ENCODE assay signal across 35 cellular contexts in genomic region chr9:113705306-113705937, GRCh38.
DNase-seq lines count a peak whose midpoint lies in the region; ATAC-seq, FAIRE-seq and TF ChIP-seq lines count a peak whose summit lies in the region.
"Had no signal": no experiment of that assay in that cellular context is flagged by ENCODE, and none has a peak within 500 bp of the region (broad histone marks: within the 10 kb centered on the region; RNA-seq: fewer than 3 reads in every experiment).

No MANE protein-coding gene starts in this region.

- no peak overlapping the region for H3K27ac ChIP-seq in coronary artery
- H3K27ac ChIP-seq in right lobe of liver: peak overlapping the region; percentile 78 to 85 (median 81)
- H3K27ac ChIP-seq in pancreas: peak overlapping the region; percentile 3 to 65 (median 42)
- H3K27ac ChIP-seq: 22Rv1, C4-2B, cardiac muscle cell, esophagus squamous epithelium, psoas muscle, testis, vagina, WERI-Rb-1 had no signal

- intact Hi-C loops in right lobe of liver (cut with DNase I): no loop called here
- intact Hi-C loops in pancreas (cut with DNase I): no loop called here

- no peak for FAIRE-seq in pancreas (lab: Jason Lieb, UNC)
- FAIRE-seq: endometrium, frontal cortex, GM19239, RCC 7860 had no signal

- ATAC-seq in right lobe of liver: no peak
- ATAC-seq in pancreas: peak; percentile 6 to 45 (median 26)
- ATAC-seq in GM18870 (IDR thresholded peaks at IDR 0.05; ENCODE audit: unreplicated experiment): no peak
- ATAC-seq: activated naive CD4-positive, alpha-beta T cell treated with anti-CD3 and anti-CD28 coated beads, Interleukin-2, amount 50 U/mL, for 72 hours; HCT116; psoas muscle had no signal

- DNase-seq in NCI-H2029 (lab: John Stamatoyannopoulos, UW) (peak; percentile 13), NCI-H2029 treated with DMSO at 0.1 percent for 48 hours (lab: John Stamatoyannopoulos, UW) (no peak), coronary artery (ENCODE audit: low spot score) (peak; percentile 3), right lobe of liver (peak in 1 of 3 donors; percentile 22), pancreas (no peak), NCI-H2171 treated with DMSO at 0.1 percent for 48 hours (lab: John Stamatoyannopoulos, UW) (no peak), SIG-M5 treated with dmso at 0.1 percent for 504 hours (lab: John Stamatoyannopoulos, UW; ENCODE audit: unreplicated experiment) (no peak)
- DNase-seq: activated CD4-positive, alpha-beta T cell treated with anti-CD3 and anti-CD28 coated beads, Interleukin-2, amount 10 ng/mL, durations not matched to agents 24 days and 14 days; aorta; DMS79 treated with DMSO at 0.1 percent for 48 hours; esophagus squamous epithelium; GF-D8; hypothalamus; NCI-H1048; NCI-H187 treated with DMSO at 0.1 percent for 48 hours; NCI-H345; psoas muscle; SIG-M5; stimulated activated CD4-positive, alpha-beta T cell treated with anti-CD3 and anti-CD28 coated beads, Interleukin-15, amount 100 ng/mL, for 24 hours; stimulated activated naive CD4-positive, alpha-beta T cell treated with Interleukin-2 at 50 U/mL for 16 hours; SW 1271; T1000; testis; WERI-Rb-1 had no signal

- H3K36me3 ChIP-seq in right lobe of liver: no peaks in the 10 kb centered on the region
- no peaks in the 10 kb centered on the region for H3K36me3 ChIP-seq in pancreas
- H3K36me3 ChIP-seq: cardiac muscle cell, esophagus squamous epithelium, vagina, WERI-Rb-1 had no signal

- WGBS in right lobe of liver (ENCODE audit: insufficient coverage, low coverage, low lambda C conversion rate, missing lambda C conversion rate): 60% methylated on average over 6 of the region's 6 CpGs
- 53 to 59% methylated on average over 6 of the region's 6 CpGs for WGBS in pancreas, 2 donors

- peaks cover 0 to 48% (median 18%) of the 10 kb centered on the region in 4 donors for H3K4me1 ChIP-seq in right lobe of liver
- H3K4me1 ChIP-seq in pancreas: peaks cover 23 to 28% (median 28%) of the 10 kb centered on the region in 3 donors
- H3K4me1 ChIP-seq: psoas muscle, testis, vagina had no signal

- no peak overlapping the region for H3K4me3 ChIP-seq in coronary artery
- H3K4me3 ChIP-seq in right lobe of liver: no peak overlapping the region
- H3K4me3 ChIP-seq in pancreas: no peak overlapping the region
- H3K4me3 ChIP-seq: cardiac muscle cell, esophagus squamous epithelium, psoas muscle, testis, vagina had no signal

- no peak for TF ChIP-seq POLR2A in right lobe of liver (IDR thresholded peaks at IDR 0.05)

- no peaks in the 10 kb centered on the region for H3K27me3 ChIP-seq in right lobe of liver
- no peaks in the 10 kb centered on the region for H3K27me3 ChIP-seq in pancreas
- H3K27me3 ChIP-seq: cardiac muscle cell, esophagus squamous epithelium, testis, vagina had no signal

- no peaks in the 10 kb centered on the region for H3K9me3 ChIP-seq in right lobe of liver
- no peaks in the 10 kb centered on the region for H3K9me3 ChIP-seq in pancreas
- H3K9me3 ChIP-seq: psoas muscle, testis, vagina had no signal

- no peak for TF ChIP-seq CTCF in coronary artery (IDR thresholded peaks at IDR 0.05)
- TF ChIP-seq CTCF in right lobe of liver (IDR thresholded peaks at IDR 0.05): no peak
- TF ChIP-seq CTCF in pancreas (IDR thresholded peaks at IDR 0.05): no peak

Comparison
In these comparisons a context has a peak if more than half of its experiments do, and no peak if none do; other contexts are left out.
1. DNase-seq: peak in NCI-H2029 (single experiment) and coronary artery (single experiment); none in NCI-H2029 treated with DMSO at 0.1 percent for 48 hours (single experiment), pancreas (0 of 6), NCI-H2171 treated with DMSO at 0.1 percent for 48 hours (single experiment) and SIG-M5 treated with dmso at 0.1 percent for 504 hours (single experiment).
2. H3K27ac ChIP-seq: peak in right lobe of liver (3 of 3) and pancreas (4 of 4); none in coronary artery (0 of 2).
3. ATAC-seq: peak in pancreas (4 of 4); none in right lobe of liver (0 of 4) and GM18870 (single experiment).